1 cellular context compared by ENCODE assay signal in the genomic region with DNA sequence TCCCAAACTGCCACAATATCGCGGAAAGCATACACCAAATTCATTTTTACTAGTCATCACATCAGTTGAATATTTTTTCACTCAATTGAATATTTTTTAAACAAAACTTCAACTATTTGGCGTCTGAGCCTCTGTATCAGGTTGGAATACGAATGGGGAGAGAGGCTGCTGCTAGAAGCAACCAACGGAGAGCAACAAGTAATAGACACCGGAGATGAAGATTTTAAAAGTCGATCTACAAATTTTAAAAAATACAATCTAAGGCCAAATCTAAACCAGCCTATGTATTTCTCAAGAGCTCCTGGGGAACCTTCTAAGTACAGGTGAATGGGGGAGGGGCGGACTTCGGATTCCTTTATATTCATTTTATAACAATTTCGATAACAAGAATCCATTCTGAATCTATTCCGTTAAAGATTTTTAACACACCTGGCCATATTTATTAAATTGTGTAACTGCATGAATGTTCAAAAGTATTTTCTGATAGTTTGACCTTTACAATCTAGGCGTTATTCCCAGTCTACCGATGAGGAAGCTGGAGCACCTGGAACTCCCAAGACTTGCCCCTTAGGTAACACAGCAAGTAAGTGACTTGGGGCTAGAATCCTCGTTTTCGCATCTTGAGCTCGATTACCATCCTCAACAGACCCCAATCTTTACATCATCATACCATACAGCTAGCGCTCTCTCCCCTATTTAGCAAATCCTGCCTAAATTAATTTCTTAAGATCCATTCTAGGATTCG.
TF ChIP-seq lines count a peak whose summit lies in the region.

No MANE protein-coding gene starts in this region.

TF ChIP-seq in HepG2, 621 proteins besides CTCF, POLR2A, EP300 and RAD21:
- TF ChIP-seq, protein P1, sequence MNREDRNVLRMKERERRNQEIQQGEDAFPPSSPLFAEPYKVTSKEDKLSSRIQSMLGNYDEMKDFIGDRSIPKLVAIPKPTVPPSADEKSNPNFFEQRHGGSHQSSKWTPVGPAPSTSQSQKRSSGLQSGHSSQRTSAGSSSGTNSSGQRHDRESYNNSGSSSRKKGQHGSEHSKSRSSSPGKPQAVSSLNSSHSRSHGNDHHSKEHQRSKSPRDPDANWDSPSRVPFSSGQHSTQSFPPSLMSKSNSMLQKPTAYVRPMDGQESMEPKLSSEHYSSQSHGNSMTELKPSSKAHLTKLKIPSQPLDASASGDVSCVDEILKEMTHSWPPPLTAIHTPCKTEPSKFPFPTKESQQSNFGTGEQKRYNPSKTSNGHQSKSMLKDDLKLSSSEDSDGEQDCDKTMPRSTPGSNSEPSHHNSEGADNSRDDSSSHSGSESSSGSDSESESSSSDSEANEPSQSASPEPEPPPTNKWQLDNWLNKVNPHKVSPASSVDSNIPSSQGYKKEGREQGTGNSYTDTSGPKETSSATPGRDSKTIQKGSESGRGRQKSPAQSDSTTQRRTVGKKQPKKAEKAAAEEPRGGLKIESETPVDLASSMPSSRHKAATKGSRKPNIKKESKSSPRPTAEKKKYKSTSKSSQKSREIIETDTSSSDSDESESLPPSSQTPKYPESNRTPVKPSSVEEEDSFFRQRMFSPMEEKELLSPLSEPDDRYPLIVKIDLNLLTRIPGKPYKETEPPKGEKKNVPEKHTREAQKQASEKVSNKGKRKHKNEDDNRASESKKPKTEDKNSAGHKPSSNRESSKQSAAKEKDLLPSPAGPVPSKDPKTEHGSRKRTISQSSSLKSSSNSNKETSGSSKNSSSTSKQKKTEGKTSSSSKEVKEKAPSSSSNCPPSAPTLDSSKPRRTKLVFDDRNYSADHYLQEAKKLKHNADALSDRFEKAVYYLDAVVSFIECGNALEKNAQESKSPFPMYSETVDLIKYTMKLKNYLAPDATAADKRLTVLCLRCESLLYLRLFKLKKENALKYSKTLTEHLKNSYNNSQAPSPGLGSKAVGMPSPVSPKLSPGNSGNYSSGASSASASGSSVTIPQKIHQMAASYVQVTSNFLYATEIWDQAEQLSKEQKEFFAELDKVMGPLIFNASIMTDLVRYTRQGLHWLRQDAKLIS (CRISPR knock-in tag; IDR thresholded peaks at IDR 0.05): no peak
- TF ChIP-seq ZNF274 (CRISPR knock-in tag; IDR thresholded peaks at IDR 0.05) (no peak), TBX2 (CRISPR knock-in tag; IDR thresholded peaks at IDR 0.05; ENCODE audit: borderline replicate concordance) (no peak), ZBED4 (CRISPR knock-in tag; IDR thresholded peaks at IDR 0.05; ENCODE audit: borderline replicate concordance) (no peak), ZNF781 (CRISPR knock-in tag; IDR thresholded peaks at IDR 0.05; ENCODE audit: borderline replicate concordance, not compliant biosample characterization) (no peak), NBN (conservative IDR thresholded peaks at IDR 0.05) (no peak), POGZ (CRISPR knock-in tag; IDR thresholded peaks at IDR 0.05) (no peak), ZNF225 (CRISPR knock-in tag; IDR thresholded peaks at IDR 0.05) (no peak), TCF7 (IDR thresholded peaks at IDR 0.05; ENCODE audit: low read depth) (no peak), KDM2A (CRISPR knock-in tag; IDR thresholded peaks at IDR 0.05; ENCODE audit: borderline replicate concordance, low read depth) (no peak), SAP130 (CRISPR knock-in tag; IDR thresholded peaks at IDR 0.05; ENCODE audit: low read depth) (peak; percentile 23; the same call in 1 of the 2 replicates), RNF2 (conservative IDR thresholded peaks at IDR 0.05; ENCODE audit: low read depth) (no peak)
- TF ChIP-seq, protein P2, sequence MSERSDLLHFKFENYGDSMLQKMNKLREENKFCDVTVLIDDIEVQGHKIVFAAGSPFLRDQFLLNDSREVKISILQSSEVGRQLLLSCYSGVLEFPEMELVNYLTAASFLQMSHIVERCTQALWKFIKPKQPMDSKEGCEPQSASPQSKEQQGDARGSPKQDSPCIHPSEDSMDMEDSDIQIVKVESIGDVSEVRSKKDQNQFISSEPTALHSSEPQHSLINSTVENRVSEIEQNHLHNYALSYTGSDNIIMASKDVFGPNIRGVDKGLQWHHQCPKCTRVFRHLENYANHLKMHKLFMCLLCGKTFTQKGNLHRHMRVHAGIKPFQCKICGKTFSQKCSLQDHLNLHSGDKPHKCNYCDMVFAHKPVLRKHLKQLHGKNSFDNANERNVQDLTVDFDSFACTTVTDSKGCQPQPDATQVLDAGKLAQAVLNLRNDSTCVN (CRISPR knock-in tag; IDR thresholded peaks at IDR 0.05; ENCODE audit: borderline replicate concordance): no peak
- TF ChIP-seq, protein P3, sequence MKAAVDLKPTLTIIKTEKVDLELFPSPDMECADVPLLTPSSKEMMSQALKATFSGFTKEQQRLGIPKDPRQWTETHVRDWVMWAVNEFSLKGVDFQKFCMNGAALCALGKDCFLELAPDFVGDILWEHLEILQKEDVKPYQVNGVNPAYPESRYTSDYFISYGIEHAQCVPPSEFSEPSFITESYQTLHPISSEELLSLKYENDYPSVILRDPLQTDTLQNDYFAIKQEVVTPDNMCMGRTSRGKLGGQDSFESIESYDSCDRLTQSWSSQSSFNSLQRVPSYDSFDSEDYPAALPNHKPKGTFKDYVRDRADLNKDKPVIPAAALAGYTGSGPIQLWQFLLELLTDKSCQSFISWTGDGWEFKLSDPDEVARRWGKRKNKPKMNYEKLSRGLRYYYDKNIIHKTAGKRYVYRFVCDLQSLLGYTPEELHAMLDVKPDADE (CRISPR knock-in tag; IDR thresholded peaks at IDR 0.05): no peak
- TF ChIP-seq, protein P4, sequence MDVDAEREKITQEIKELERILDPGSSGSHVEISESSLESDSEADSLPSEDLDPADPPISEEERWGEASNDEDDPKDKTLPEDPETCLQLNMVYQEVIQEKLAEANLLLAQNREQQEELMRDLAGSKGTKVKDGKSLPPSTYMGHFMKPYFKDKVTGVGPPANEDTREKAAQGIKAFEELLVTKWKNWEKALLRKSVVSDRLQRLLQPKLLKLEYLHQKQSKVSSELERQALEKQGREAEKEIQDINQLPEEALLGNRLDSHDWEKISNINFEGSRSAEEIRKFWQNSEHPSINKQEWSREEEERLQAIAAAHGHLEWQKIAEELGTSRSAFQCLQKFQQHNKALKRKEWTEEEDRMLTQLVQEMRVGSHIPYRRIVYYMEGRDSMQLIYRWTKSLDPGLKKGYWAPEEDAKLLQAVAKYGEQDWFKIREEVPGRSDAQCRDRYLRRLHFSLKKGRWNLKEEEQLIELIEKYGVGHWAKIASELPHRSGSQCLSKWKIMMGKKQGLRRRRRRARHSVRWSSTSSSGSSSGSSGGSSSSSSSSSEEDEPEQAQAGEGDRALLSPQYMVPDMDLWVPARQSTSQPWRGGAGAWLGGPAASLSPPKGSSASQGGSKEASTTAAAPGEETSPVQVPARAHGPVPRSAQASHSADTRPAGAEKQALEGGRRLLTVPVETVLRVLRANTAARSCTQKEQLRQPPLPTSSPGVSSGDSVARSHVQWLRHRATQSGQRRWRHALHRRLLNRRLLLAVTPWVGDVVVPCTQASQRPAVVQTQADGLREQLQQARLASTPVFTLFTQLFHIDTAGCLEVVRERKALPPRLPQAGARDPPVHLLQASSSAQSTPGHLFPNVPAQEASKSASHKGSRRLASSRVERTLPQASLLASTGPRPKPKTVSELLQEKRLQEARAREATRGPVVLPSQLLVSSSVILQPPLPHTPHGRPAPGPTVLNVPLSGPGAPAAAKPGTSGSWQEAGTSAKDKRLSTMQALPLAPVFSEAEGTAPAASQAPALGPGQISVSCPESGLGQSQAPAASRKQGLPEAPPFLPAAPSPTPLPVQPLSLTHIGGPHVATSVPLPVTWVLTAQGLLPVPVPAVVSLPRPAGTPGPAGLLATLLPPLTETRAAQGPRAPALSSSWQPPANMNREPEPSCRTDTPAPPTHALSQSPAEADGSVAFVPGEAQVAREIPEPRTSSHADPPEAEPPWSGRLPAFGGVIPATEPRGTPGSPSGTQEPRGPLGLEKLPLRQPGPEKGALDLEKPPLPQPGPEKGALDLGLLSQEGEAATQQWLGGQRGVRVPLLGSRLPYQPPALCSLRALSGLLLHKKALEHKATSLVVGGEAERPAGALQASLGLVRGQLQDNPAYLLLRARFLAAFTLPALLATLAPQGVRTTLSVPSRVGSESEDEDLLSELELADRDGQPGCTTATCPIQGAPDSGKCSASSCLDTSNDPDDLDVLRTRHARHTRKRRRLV (CRISPR knock-in tag; IDR thresholded peaks at IDR 0.05): no peak
- TF ChIP-seq, protein P5, sequence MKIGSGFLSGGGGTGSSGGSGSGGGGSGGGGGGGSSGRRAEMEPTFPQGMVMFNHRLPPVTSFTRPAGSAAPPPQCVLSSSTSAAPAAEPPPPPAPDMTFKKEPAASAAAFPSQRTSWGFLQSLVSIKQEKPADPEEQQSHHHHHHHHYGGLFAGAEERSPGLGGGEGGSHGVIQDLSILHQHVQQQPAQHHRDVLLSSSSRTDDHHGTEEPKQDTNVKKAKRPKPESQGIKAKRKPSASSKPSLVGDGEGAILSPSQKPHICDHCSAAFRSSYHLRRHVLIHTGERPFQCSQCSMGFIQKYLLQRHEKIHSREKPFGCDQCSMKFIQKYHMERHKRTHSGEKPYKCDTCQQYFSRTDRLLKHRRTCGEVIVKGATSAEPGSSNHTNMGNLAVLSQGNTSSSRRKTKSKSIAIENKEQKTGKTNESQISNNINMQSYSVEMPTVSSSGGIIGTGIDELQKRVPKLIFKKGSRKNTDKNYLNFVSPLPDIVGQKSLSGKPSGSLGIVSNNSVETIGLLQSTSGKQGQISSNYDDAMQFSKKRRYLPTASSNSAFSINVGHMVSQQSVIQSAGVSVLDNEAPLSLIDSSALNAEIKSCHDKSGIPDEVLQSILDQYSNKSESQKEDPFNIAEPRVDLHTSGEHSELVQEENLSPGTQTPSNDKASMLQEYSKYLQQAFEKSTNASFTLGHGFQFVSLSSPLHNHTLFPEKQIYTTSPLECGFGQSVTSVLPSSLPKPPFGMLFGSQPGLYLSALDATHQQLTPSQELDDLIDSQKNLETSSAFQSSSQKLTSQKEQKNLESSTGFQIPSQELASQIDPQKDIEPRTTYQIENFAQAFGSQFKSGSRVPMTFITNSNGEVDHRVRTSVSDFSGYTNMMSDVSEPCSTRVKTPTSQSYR (CRISPR knock-in tag; IDR thresholded peaks at IDR 0.05; ENCODE audit: borderline replicate concordance): peak; percentile 60
